In the genomic region with DNA sequence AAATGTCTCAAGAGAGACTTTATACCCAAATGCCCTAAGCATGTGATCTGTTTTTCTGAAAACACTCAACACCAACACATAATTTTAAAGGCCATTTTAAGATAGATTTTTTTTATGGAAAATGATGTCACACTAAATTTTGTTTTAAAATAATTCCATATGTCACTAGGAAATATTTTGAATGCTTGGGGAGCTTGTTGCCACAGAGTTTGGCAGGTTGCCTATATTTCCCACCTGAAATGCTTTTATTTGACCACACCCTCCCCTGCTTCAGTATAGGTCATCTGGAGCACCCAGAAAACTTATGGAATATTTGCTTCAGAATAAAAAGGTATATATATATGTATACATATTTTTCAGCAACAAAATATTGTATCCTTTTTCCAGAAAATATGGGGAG, we compare ENCODE assay signal across 18 cellular contexts.
"Had no signal": no experiment of that assay in that cellular context is flagged by ENCODE, and none has a peak within 500 bp of the region (broad histone marks: within the 10 kb centered on the region; RNA-seq: fewer than 3 reads in every experiment).

No MANE protein-coding gene starts in this region.

- DNase-seq: dermis blood vessel endothelial cell; effector CD4-positive, alpha-beta T cell; endodermal cell; heart left ventricle; left colon; left ventricle myocardium superior; mesenchymal stem cell; naive B cell; spleen; stimulated activated CD4-positive, alpha-beta T cell treated with anti-CD3 and anti-CD28 coated beads, Interleukin-15, amount 100 ng/mL, for 24 hours; stimulated activated CD4-positive, alpha-beta T cell treated with anti-CD3 and anti-CD28 coated beads, Interleukin-1b, Interleukin-23, amount 100 ng/mL, for 48 hours; stimulated activated CD4-positive, alpha-beta T cell treated with anti-CD3 and anti-CD28 coated beads, Interleukin-4, amount 100 ng/mL, for 24 hours; stimulated activated naive B cell treated with anti-CD40 and anti-IgM and Interleukin-4, amounts not matched to agents 10 μg/mL and 1 μg/mL and 100 μg/mL, for 72 hours; stimulated activated naive CD8-positive, alpha-beta T cell treated with anti-CD3 and anti-CD28 coated beads, Interleukin-15, amount 100 ng/mL, for 72 hours; testis; upper lobe of right lung had no signal

- H3K4me3 Mint-ChIP-seq: endodermal cell; naive B cell; neural crest cell; stimulated activated naive B cell treated with anti-CD40 and anti-IgM and Interleukin-4, amounts not matched to agents 10 μg/mL and 1 μg/mL and 100 μg/mL, for 72 hours had no signal

- H3K27ac Mint-ChIP-seq: endodermal cell; naive B cell; stimulated activated naive B cell treated with anti-CD40 and anti-IgM and Interleukin-4, amounts not matched to agents 10 μg/mL and 1 μg/mL and 100 μg/mL, for 72 hours had no signal

- ATAC-seq: heart left ventricle; left colon; left ventricle myocardium superior; sciatic nerve; stimulated activated naive B cell treated with anti-CD40 and anti-IgM and Interleukin-4, amounts not matched to agents 10 μg/mL and 1 μg/mL and 100 μg/mL, for 72 hours; stimulated activated naive CD8-positive, alpha-beta T cell treated with anti-CD3 and anti-CD28 coated beads, Interleukin-15, amount 100 ng/mL, for 72 hours; upper lobe of right lung had no signal
